ENCODE assay signal across 28 cellular contexts in genomic region chr6:72720464-72720863, GRCh38.
DNase-seq lines count a peak whose midpoint lies in the region; FAIRE-seq and TF ChIP-seq lines count a peak whose summit lies in the region.
"Had no signal": no experiment of that assay in that cellular context is flagged by ENCODE, and none has a peak within 500 bp of the region (broad histone marks: within the 10 kb centered on the region; RNA-seq: fewer than 3 reads in every experiment).

No MANE protein-coding gene starts in this region.

- H3K4me1 ChIP-seq in astrocyte (ENCODE audit: insufficient read depth, low read length) (peaks cover 7% of the 10 kb centered on the region), neuronal stem cell (ENCODE audit: control insufficient read depth in 2 of 2, insufficient read depth in 1 of 2, low read depth in 1 of 2, low read length in 2 of 2) (no peaks in the 10 kb centered on the region)
- H3K4me1 ChIP-seq: adrenal gland, left lung, neural progenitor cell, right lobe of liver, tibial nerve had no signal

- no peak for FAIRE-seq in astrocyte (lab: Jason Lieb, UNC)

- H3K79me1 ChIP-seq in neuronal stem cell (ENCODE audit: low read depth, low read length): no peaks in the 10 kb centered on the region

- H2AFZ ChIP-seq in astrocyte (ENCODE audit: low read depth, low read length) (no peak overlapping the region), neuronal stem cell (ENCODE audit: low read length) (no peak overlapping the region)
- H2AFZ ChIP-seq: neural progenitor cell had no signal

- no peaks in the 10 kb centered on the region for H3K9me3 ChIP-seq in astrocyte (ENCODE audit: insufficient read depth, low read depth, low read length)
- no peaks in the 10 kb centered on the region for H3K9me3 ChIP-seq in neuronal stem cell (replicated peaks in 1 of 2; ENCODE audit: control insufficient read depth in 2 of 2, insufficient read depth in 1 of 2, low read depth in 1 of 2, low read length in 2 of 2)
- H3K9me3 ChIP-seq: adrenal gland, left lung, right lobe of liver, tibial nerve had no signal

- H2AK5ac ChIP-seq in neuronal stem cell (ENCODE audit: low read depth, low read length): no peak overlapping the region

- H3K4me3 Mint-ChIP-seq in astrocyte (ENCODE audit: unreplicated experiment): no peak overlapping the region
- H3K4me3 Mint-ChIP-seq: activated CD4-positive, alpha-beta memory T cell treated with anti-CD3 and anti-CD28 coated beads for 36 hours; activated naive CD4-positive, alpha-beta T cell treated with anti-CD3 and anti-CD28 coated beads for 36 hours; neural progenitor cell; T-helper 17 cell had no signal

- H3K18ac ChIP-seq in neuronal stem cell (ENCODE audit: low read length): no peak overlapping the region

- no peak overlapping the region for H4K91ac ChIP-seq in neuronal stem cell (ENCODE audit: low read depth, low read length, poor library complexity)

- H2BK120ac ChIP-seq in neuronal stem cell (ENCODE audit: low read depth, low read length): no peak overlapping the region

- H3K27ac ChIP-seq in astrocyte (ENCODE audit: low read depth, low read length) (peak overlapping the region; percentile 47), neuronal stem cell (replicated peaks; ENCODE audit: low read length) (no peak overlapping the region)
- H3K27ac ChIP-seq: adrenal gland; BLaER1 treated with 17β-estradiol and CSF1 and Interleukin-3, amounts not matched to agents 10 nM and 100 nM; left lung; neural progenitor cell; right lobe of liver; RWPE1; tibial nerve had no signal

- no peaks in the 10 kb centered on the region for H4K20me1 ChIP-seq in astrocyte (ENCODE audit: insufficient read depth, low read length)

- H2BK12ac ChIP-seq in neuronal stem cell (ENCODE audit: low read length): no peak overlapping the region

- H3K9ac ChIP-seq in astrocyte (ENCODE audit: low read length) (no peak overlapping the region), neuronal stem cell (ENCODE audit: low read depth, low read length, poor library complexity) (no peak overlapping the region)
- H3K9ac ChIP-seq: BLaER1 treated with 17β-estradiol and CSF1 and Interleukin-3, amounts not matched to agents 10 nM and 100 nM; neural progenitor cell had no signal

- H3K4me2 ChIP-seq in astrocyte (ENCODE audit: low read length): peak overlapping the region; percentile 29
- no peak overlapping the region for H3K4me2 ChIP-seq in neuronal stem cell (ENCODE audit: insufficient read depth, low read length, poor library complexity, severe bottlenecking)
- H3K4me2 ChIP-seq: BLaER1 treated with 17β-estradiol and CSF1 and Interleukin-3, amounts not matched to agents 10 nM and 100 nM; neural progenitor cell had no signal

- no peaks in the 10 kb centered on the region for H3K27me3 Mint-ChIP-seq in astrocyte (ENCODE audit: low read depth, unreplicated experiment)
- H3K27me3 Mint-ChIP-seq: activated CD4-positive, alpha-beta memory T cell treated with anti-CD3 and anti-CD28 coated beads for 36 hours; progenitor cell of endocrine pancreas had no signal

- H3K9me3 Mint-ChIP-seq in astrocyte (ENCODE audit: unreplicated experiment): no peaks in the 10 kb centered on the region
- H3K9me3 Mint-ChIP-seq: activated CD4-positive, alpha-beta memory T cell treated with anti-CD3 and anti-CD28 coated beads for 36 hours; activated naive CD4-positive, alpha-beta T cell treated with anti-CD3 and anti-CD28 coated beads for 36 hours; neural progenitor cell had no signal

- no peak overlapping the region for H3K4ac ChIP-seq in neuronal stem cell (ENCODE audit: low read length)

- H3K23ac ChIP-seq in neuronal stem cell (ENCODE audit: low read depth, low read length, poor library complexity): no peak overlapping the region

- no peaks in the 10 kb centered on the region for H3K4me1 Mint-ChIP-seq in astrocyte (ENCODE audit: low read depth, unreplicated experiment)
- H3K4me1 Mint-ChIP-seq: neural progenitor cell, T-helper 17 cell had no signal

- H3K36me3 Mint-ChIP-seq in astrocyte (ENCODE audit: low read depth, unreplicated experiment): no peaks in the 10 kb centered on the region
- H3K36me3 Mint-ChIP-seq: activated CD4-positive, alpha-beta memory T cell treated with anti-CD3 and anti-CD28 coated beads for 36 hours; neural progenitor cell had no signal

- no peak overlapping the region for H2BK15ac ChIP-seq in neuronal stem cell (ENCODE audit: low read length)

- no peak overlapping the region for H4K8ac ChIP-seq in neuronal stem cell (ENCODE audit: low read depth, low read length)

- no peaks in the 10 kb centered on the region for H3K79me2 ChIP-seq in astrocyte (ENCODE audit: insufficient read depth, low read length)

- H3K36me3 ChIP-seq in astrocyte (ENCODE audit: insufficient read depth, low read length) (no peaks in the 10 kb centered on the region), neuronal stem cell (replicated peaks in 1 of 2; ENCODE audit: control insufficient read depth in 2 of 2, insufficient read depth in 2 of 2, low read length in 2 of 2) (no peaks in the 10 kb centered on the region)
- H3K36me3 ChIP-seq: adrenal gland, left lung, neural progenitor cell, right lobe of liver, tibial nerve had no signal

- TF ChIP-seq CTCF in AG09309 (IDR thresholded peaks at IDR 0.05; ENCODE audit: control insufficient read depth, insufficient read depth, low read depth, low read length, missing control alignments): no peak
- no peak for TF ChIP-seq CTCF in astrocyte (IDR thresholded peaks at IDR 0.05; ENCODE audit: insufficient read depth, low read depth, low read length)

- WGBS in neuronal stem cell (ENCODE audit: extremely low coverage in 2 of 2, insufficient read length in 2 of 2, insufficient replicate concordance in 1 of 2), 2 donors: no CpG with 5 or more reads among the region's 2 CpGs

- no peak overlapping the region for H3K4me3 ChIP-seq in AG09309 (ENCODE audit: control insufficient read depth, low read depth, low read length)
- H3K4me3 ChIP-seq in astrocyte (ENCODE audit: insufficient read depth, low read depth, low read length): no peak overlapping the region
- H3K4me3 ChIP-seq in neuronal stem cell (ENCODE audit: low read length in 2 of 2): no peak overlapping the region
- H3K4me3 ChIP-seq: adrenal gland; BLaER1 treated with 17β-estradiol and CSF1 and Interleukin-3, amounts not matched to agents 10 nM and 100 nM; left lung; neural progenitor cell; right lobe of liver; tibial nerve had no signal

- DNase-seq in AG09309 (ENCODE audit: low read depth) (peak; percentile 17), HS-27A (ENCODE audit: low read depth) (peak; percentile 35), astrocyte (ENCODE audit: low read depth) (peak; percentile 65), non-pigmented ciliary epithelial cell (ENCODE audit: low read depth) (peak; percentile 28), neuronal stem cell (ENCODE audit: low spot score) (no peak), T-helper 9 cell (no peak), DMS 273 (lab: John Stamatoyannopoulos, UW; ENCODE audit: unreplicated experiment) (no peak)
- DNase-seq in activated CD4-positive, alpha-beta T cell treated with anti-CD3 and anti-CD28 coated beads for 1 hour: no peak
- DNase-seq: activated CD4-positive, alpha-beta memory T cell treated with anti-CD3 and anti-CD28 coated beads for 36 hours; activated CD8-positive, alpha-beta memory T cell treated with anti-CD3 and anti-CD28 coated beads, Interleukin-2, amount 50 U/mL, for 4 hours; activated naive CD4-positive, alpha-beta T cell treated with anti-CD3 and anti-CD28 coated beads for 36 hours; adrenal gland; DMS153; islet precursor cell; left lung; mesenchymal stem cell; NCI-H1092 treated with DMSO at 0.1 percent for 48 hours; NCI-H1694 treated with DMSO at 0.1 percent for 48 hours; NCI-H2171 treated with DMSO at 0.1 percent for 48 hours; NCI-H510A treated with DMSO at 0.1 percent for 48 hours; right lobe of liver; stimulated activated CD4-positive, alpha-beta T cell treated with anti-CD3 and anti-CD28 coated beads, Interleukin-4, amount 100 ng/mL, for 1 hour; T-helper 17 cell had no signal

- H3K14ac ChIP-seq in neuronal stem cell (ENCODE audit: low read length): no peak overlapping the region

- H3K27me3 ChIP-seq in astrocyte (ENCODE audit: insufficient read depth, low read length) (no peaks in the 10 kb centered on the region), neuronal stem cell (ENCODE audit: control insufficient read depth in 3 of 3, insufficient read depth in 3 of 3, low read depth in 1 of 3, low read length in 3 of 3) (no peaks in the 10 kb centered on the region)
- H3K27me3 ChIP-seq: adrenal gland; BLaER1 treated with 17β-estradiol and CSF1 and Interleukin-3, amounts not matched to agents 10 nM and 100 nM; left lung; neural progenitor cell; right lobe of liver; tibial nerve had no signal

- H3K27ac Mint-ChIP-seq in astrocyte (ENCODE audit: unreplicated experiment): no peak overlapping the region
- H3K27ac Mint-ChIP-seq: activated CD4-positive, alpha-beta memory T cell treated with anti-CD3 and anti-CD28 coated beads for 36 hours; activated naive CD4-positive, alpha-beta T cell treated with anti-CD3 and anti-CD28 coated beads for 36 hours; neural progenitor cell; progenitor cell of endocrine pancreas; T-helper 17 cell had no signal

- H2BK5ac ChIP-seq in neuronal stem cell (ENCODE audit: low read length): no peak overlapping the region

Comparison
In these comparisons a context has a peak if more than half of its experiments do, and no peak if none do; other contexts are left out.
1. DNase-seq: peak in AG09309 (single experiment), HS-27A (single experiment), astrocyte (single experiment) and non-pigmented ciliary epithelial cell (single experiment); none in neuronal stem cell (single experiment), T-helper 9 cell (single experiment), activated CD4-positive, alpha-beta T cell treated with anti-CD3 and anti-CD28 coated beads for 1 hour (single experiment) and DMS 273 (single experiment).